In genomic region chr4:88010921-88011320, GRCh38 we compare ENCODE assay signal across 15 cellular contexts. TPM values are rescaled to one million over a fixed set of nuclear protein-coding genes. Genes with fewer than 3 reads are reported as not detected.
DNase-seq lines count a peak whose midpoint lies in the region; ATAC-seq and TF ChIP-seq lines count a peak whose summit lies in the region.
"Had no signal": no experiment of that assay in that cellular context is flagged by ENCODE, and none has a peak within 500 bp of the region (broad histone marks: within the 10 kb centered on the region; RNA-seq: fewer than 3 reads in every experiment).

No MANE protein-coding gene starts in this region.

- peaks cover 0 to 19% (median 15%) of the 10 kb centered on the region in 11 experiments; a peak in 19 of 22 replicates for H3K36me3 ChIP-seq in BLaER1 treated with 17β-estradiol and CSF1 and Interleukin-3, amounts not matched to agents 10 nM and 100 nM
- H3K36me3 ChIP-seq in colonic mucosa = no peaks in the 10 kb centered on the region

- peak overlapping the region; percentile 80 to 95 (median 89) for H3K4me2 ChIP-seq in BLaER1 treated with 17β-estradiol and CSF1 and Interleukin-3, amounts not matched to agents 10 nM and 100 nM

- ATAC-seq in HG02973 (IDR thresholded peaks at IDR 0.05; ENCODE audit: unreplicated experiment) = no peak

- peaks cover 59 to 68% (median 61%) of the 10 kb centered on the region in 10 experiments for H3K4me1 ChIP-seq in BLaER1 treated with 17β-estradiol and CSF1 and Interleukin-3, amounts not matched to agents 10 nM and 100 nM
- no peaks in the 10 kb centered on the region for H3K4me1 ChIP-seq in colonic mucosa

- no peak for TF ChIP-seq CTCF in neural crest cell (conservative IDR thresholded peaks at IDR 0.05)
- no peak for TF ChIP-seq CTCF in colonic mucosa (IDR thresholded peaks at IDR 0.05)

- H3K27me3 Mint-ChIP-seq in neural crest cell (ENCODE audit: low read depth) = peaks cover 6% of the 10 kb centered on the region

- peaks cover 7 to 72% (median 41%) of the 10 kb centered on the region in 11 experiments; a peak in 19 of 22 replicates for H4K20me1 ChIP-seq in BLaER1 treated with 17β-estradiol and CSF1 and Interleukin-3, amounts not matched to agents 10 nM and 100 nM

- peak overlapping the region; percentile 86 to 100 (median 98); a peak in 19 of 22 replicates for H3K9ac ChIP-seq in BLaER1 treated with 17β-estradiol and CSF1 and Interleukin-3, amounts not matched to agents 10 nM and 100 nM
- H3K9ac ChIP-seq in colonic mucosa (ENCODE audit: low read depth in 2 of 2, low read length in 2 of 2) = no peak overlapping the region

- H3K36me3 Mint-ChIP-seq in neural crest cell (ENCODE audit: low read depth) = peaks cover 2% of the 10 kb centered on the region

- H3K9me3 Mint-ChIP-seq in neural crest cell = no peaks in the 10 kb centered on the region

- peaks cover 0 to 8% (median 0%) of the 10 kb centered on the region in 11 experiments; a peak in 2 of 22 replicates for H3K27me3 ChIP-seq in BLaER1 treated with 17β-estradiol and CSF1 and Interleukin-3, amounts not matched to agents 10 nM and 100 nM
- H3K27me3 ChIP-seq in colonic mucosa = no peaks in the 10 kb centered on the region
- H3K27me3 ChIP-seq: SJCRH30 had no signal

- peak overlapping the region; percentile 8 for H3K27ac Mint-ChIP-seq in neural crest cell (ENCODE audit: unreplicated experiment)
- H3K27ac Mint-ChIP-seq: B cell had no signal

- H3K9me3 ChIP-seq in BLaER1 treated with 17β-estradiol and CSF1 and Interleukin-3, amounts not matched to agents 10 nM and 100 nM (replicated peaks in 1 of 11) = peaks cover 0 to 12% (median 0%) of the 10 kb centered on the region in 11 experiments; a peak in 6 of 22 replicates
- no peaks in the 10 kb centered on the region for H3K9me3 ChIP-seq in colonic mucosa
- H3K9me3 ChIP-seq: SJCRH30 had no signal

- H3K27ac ChIP-seq in BLaER1 treated with 17β-estradiol and CSF1 and Interleukin-3, amounts not matched to agents 10 nM and 100 nM = peak overlapping the region; percentile 7 to 99 (median 97); a peak in 20 of 22 replicates
- H3K27ac ChIP-seq in colonic mucosa = no peak overlapping the region
- H3K27ac ChIP-seq: SJCRH30 had no signal

- intact Hi-C loops in colonic mucosa (cut with DNase I) = no loop called here

- H3K4me3 ChIP-seq in BLaER1 treated with 17β-estradiol and CSF1 and Interleukin-3, amounts not matched to agents 10 nM and 100 nM = peak overlapping the region; percentile 76 to 99 (median 98); a peak in 19 of 20 replicates
- no peak overlapping the region for H3K4me3 ChIP-seq in colonic mucosa
- H3K4me3 ChIP-seq: SJCRH30 had no signal

- H3K4me1 Mint-ChIP-seq in neural crest cell = peaks cover 69% of the 10 kb centered on the region

- DNase-seq in M059J (ENCODE audit: low read depth) = peak; percentile 36
- peak; percentile 18 for DNase-seq in dermis blood vessel endothelial cell
- DNase-seq in neural crest cell (ENCODE audit: low read depth, low spot score) = no peak
- DNase-seq in colonic mucosa = no peak
- DNase-seq in GM19240 (ENCODE audit: insufficient read length, low spot score) = no peak
- DNase-seq in effector CD8-positive, alpha-beta T cell (lab: John Stamatoyannopoulos, UW) = no peak
- DNase-seq: activated CD4-positive, CD25-positive, alpha-beta regulatory T cell; cortex of kidney; Kasumi-1; NCI-H226; SJCRH30 had no signal

- H3K4me3 Mint-ChIP-seq in neural crest cell = peak overlapping the region; percentile 77
- H3K4me3 Mint-ChIP-seq: B cell had no signal

RNA-seq across cellular contexts. Expression of gene PKD2, which starts 3.5 kb away (rescaled TPM):
- 19.5 and 26.4 TPM in 2 replicates for total RNA-seq in M059J (2014; rRNA removed; shearing (Covaris generic))
- total RNA-seq in dermis blood vessel endothelial cell = 41.9 and 48.8 TPM in 2 replicates
- 37.3 and 37.9 TPM in 2 replicates for total RNA-seq in neural crest cell
- 1 to 10 TPM; 5.9 to 9.2 TPM for total RNA-seq in colonic mucosa

RNA-seq across cellular contexts. Expression of gene SPP1, which starts 35.4 kb away (rescaled TPM):
- 6.1 and 6.4 TPM in 2 replicates for total RNA-seq in M059J (2014; rRNA removed; shearing (Covaris generic))
- total RNA-seq in dermis blood vessel endothelial cell (4.4 and 11.6 TPM in 2 replicates), neural crest cell (14.2 and 23.5 TPM in 2 replicates), colonic mucosa (10 to 100 TPM in 1 of 2 donors, 1 to 10 TPM in 1; 3.9 to 11.6 TPM)
- total RNA-seq: B cell, myocyte had no signal

Comparison
In these comparisons a context has a peak if more than half of its experiments do, and no peak if none do; other contexts are left out.
1. H3K9ac ChIP-seq: peak in BLaER1 treated with 17β-estradiol and CSF1 and Interleukin-3, amounts not matched to agents 10 nM and 100 nM (11 of 11); none in colonic mucosa (0 of 2).
2. DNase-seq: peak in M059J (single experiment) and dermis blood vessel endothelial cell (single experiment); none in neural crest cell (single experiment), colonic mucosa (single experiment), GM19240 (single experiment) and effector CD8-positive, alpha-beta T cell (single experiment).